ENCODE assay signal across 1 cellular context in genomic region chr11:47435687-47436086, GRCh38.
TF ChIP-seq lines count a peak whose summit lies in the region.

No MANE protein-coding gene starts in this region.

TF ChIP-seq in HepG2, 621 proteins besides CTCF, POLR2A, EP300 and RAD21 (continued from another document):
- TF ChIP-seq, protein P1, sequence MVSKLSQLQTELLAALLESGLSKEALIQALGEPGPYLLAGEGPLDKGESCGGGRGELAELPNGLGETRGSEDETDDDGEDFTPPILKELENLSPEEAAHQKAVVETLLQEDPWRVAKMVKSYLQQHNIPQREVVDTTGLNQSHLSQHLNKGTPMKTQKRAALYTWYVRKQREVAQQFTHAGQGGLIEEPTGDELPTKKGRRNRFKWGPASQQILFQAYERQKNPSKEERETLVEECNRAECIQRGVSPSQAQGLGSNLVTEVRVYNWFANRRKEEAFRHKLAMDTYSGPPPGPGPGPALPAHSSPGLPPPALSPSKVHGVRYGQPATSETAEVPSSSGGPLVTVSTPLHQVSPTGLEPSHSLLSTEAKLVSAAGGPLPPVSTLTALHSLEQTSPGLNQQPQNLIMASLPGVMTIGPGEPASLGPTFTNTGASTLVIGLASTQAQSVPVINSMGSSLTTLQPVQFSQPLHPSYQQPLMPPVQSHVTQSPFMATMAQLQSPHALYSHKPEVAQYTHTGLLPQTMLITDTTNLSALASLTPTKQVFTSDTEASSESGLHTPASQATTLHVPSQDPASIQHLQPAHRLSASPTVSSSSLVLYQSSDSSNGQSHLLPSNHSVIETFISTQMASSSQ (IDR thresholded peaks at IDR 0.05; ENCODE audit: low read depth), result no peak
- TF ChIP-seq, protein P1 (CRISPR knock-in tag; IDR thresholded peaks at IDR 0.05; ENCODE audit: borderline replicate concordance), result peak; percentile 42; the same call in 1 of the 2 replicates
- TF ChIP-seq RNF2 (conservative IDR thresholded peaks at IDR 0.05; ENCODE audit: low read depth), result no peak
- TF ChIP-seq ZNF672 (CRISPR knock-in tag; IDR thresholded peaks at IDR 0.05), result no peak
- TF ChIP-seq FUBP1 (CRISPR knock-in tag; IDR thresholded peaks at IDR 0.05; ENCODE audit: borderline replicate concordance), result no peak
- TF ChIP-seq TFE3 (CRISPR knock-in tag; IDR thresholded peaks at IDR 0.05), result peak; percentile 70
- TF ChIP-seq ERF (CRISPR knock-in tag; IDR thresholded peaks at IDR 0.05), result no peak
- peak; percentile 80 for TF ChIP-seq BCL6 (CRISPR knock-in tag; IDR thresholded peaks at IDR 0.05)
- no peak for TF ChIP-seq ZNF468 (CRISPR knock-in tag; IDR thresholded peaks at IDR 0.05)
- no peak for TF ChIP-seq ZNF878 (CRISPR knock-in tag; IDR thresholded peaks at IDR 0.05)
- no peak for TF ChIP-seq RARG (CRISPR knock-in tag; IDR thresholded peaks at IDR 0.05; ENCODE audit: low read depth)
- no peak for TF ChIP-seq ZNF335 (CRISPR knock-in tag; IDR thresholded peaks at IDR 0.05)
- no peak for TF ChIP-seq ZNF30 (CRISPR knock-in tag; IDR thresholded peaks at IDR 0.05)
- no peak for TF ChIP-seq ZNF337 (CRISPR knock-in tag; IDR thresholded peaks at IDR 0.05; ENCODE audit: borderline replicate concordance, low read depth)
- peak; percentile 21; the same call in 1 of the 3 replicates for TF ChIP-seq MXI1 (IDR thresholded peaks at IDR 0.05; ENCODE audit: borderline replicate concordance, low read depth, low read length)
- TF ChIP-seq NR0B2 (CRISPR knock-in tag; IDR thresholded peaks at IDR 0.05), result no peak
- TF ChIP-seq NR1H2 (CRISPR knock-in tag; IDR thresholded peaks at IDR 0.05; ENCODE audit: borderline replicate concordance, low read depth), result no peak
- TF ChIP-seq MAX (IDR thresholded peaks at IDR 0.05), result peak; percentile 37
- TF ChIP-seq HDAC1 (CRISPR knock-in tag; IDR thresholded peaks at IDR 0.05), result peak; percentile 45; the same call in 1 of the 2 replicates
- no peak for TF ChIP-seq ZSCAN5A (CRISPR knock-in tag; IDR thresholded peaks at IDR 0.05; ENCODE audit: borderline replicate concordance)
- 0 out of 2 replicates have a peak, but pooled peaks have one; percentile 65 for TF ChIP-seq ESRRA (CRISPR knock-in tag; IDR thresholded peaks at IDR 0.05; ENCODE audit: low read depth)
- no peak for TF ChIP-seq BRD4 (CRISPR knock-in tag; IDR thresholded peaks at IDR 0.05)
- peak; percentile 33; the same call in 1 of the 2 replicates for TF ChIP-seq ADNP (CRISPR knock-in tag; IDR thresholded peaks at IDR 0.05)
- no peak for TF ChIP-seq TAF1 (CRISPR knock-in tag; IDR thresholded peaks at IDR 0.05)
- TF ChIP-seq ATF7-NPFF (CRISPR knock-in tag; IDR thresholded peaks at IDR 0.05; ENCODE audit: low read depth), result peak; percentile 28; the same call in 1 of the 2 replicates
- TF ChIP-seq HNF4G (IDR thresholded peaks at IDR 0.05; ENCODE audit: borderline replicate concordance, low read depth, low read length), result peak; percentile 35; the same call in 1 of the 2 replicates
- peak; percentile 37; the same call in 1 of the 2 replicates for TF ChIP-seq HNF4G (CRISPR knock-in tag; IDR thresholded peaks at IDR 0.05; ENCODE audit: borderline replicate concordance, low read depth)
- TF ChIP-seq, protein P2, sequence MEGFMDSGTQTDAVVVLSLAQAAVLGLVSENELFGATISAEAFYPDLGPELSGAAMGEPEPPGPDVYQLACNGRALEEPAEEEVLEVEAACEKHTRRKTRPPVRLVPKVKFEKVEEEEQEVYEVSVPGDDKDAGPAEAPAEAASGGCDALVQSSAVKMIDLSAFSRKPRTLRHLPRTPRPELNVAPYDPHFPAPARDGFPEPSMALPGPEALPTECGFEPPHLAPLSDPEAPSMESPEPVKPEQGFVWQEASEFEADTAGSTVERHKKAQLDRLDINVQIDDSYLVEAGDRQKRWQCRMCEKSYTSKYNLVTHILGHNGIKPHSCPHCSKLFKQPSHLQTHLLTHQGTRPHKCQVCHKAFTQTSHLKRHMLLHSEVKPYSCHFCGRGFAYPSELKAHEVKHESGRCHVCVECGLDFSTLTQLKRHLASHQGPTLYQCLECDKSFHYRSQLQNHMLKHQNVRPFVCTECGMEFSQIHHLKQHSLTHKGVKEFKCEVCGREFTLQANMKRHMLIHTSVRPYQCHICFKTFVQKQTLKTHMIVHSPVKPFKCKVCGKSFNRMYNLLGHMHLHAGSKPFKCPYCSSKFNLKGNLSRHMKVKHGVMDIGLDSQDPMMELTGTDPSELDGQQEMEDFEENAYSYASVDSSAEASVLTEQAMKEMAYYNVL (CRISPR knock-in tag; IDR thresholded peaks at IDR 0.05; ENCODE audit: borderline replicate concordance), result no peak
- 0 out of 2 replicates have a peak, but pooled peaks have one; percentile 49 for TF ChIP-seq ZNF296 (CRISPR knock-in tag; conservative IDR thresholded peaks at IDR 0.05)
- 0 out of 2 replicates have a peak, but pooled peaks have one; percentile 46 for TF ChIP-seq HNF1B (CRISPR knock-in tag; IDR thresholded peaks at IDR 0.05)
